Comparison of ENCODE assay signal across 1 cellular context in genomic region chr18:48354746-48355260, GRCh38.
TF ChIP-seq lines count a peak whose summit lies in the region.

No MANE protein-coding gene starts in this region.

TF ChIP-seq in WTC11, 78 proteins besides CTCF, POLR2A, EP300 and RAD21 (continued from another document):
- TF ChIP-seq GRHL2 (CRISPR knock-in tag; IDR thresholded peaks at IDR 0.05; ENCODE audit: insufficient replicate concordance, severe bottlenecking) (no peak), MXD4 (CRISPR knock-in tag; IDR thresholded peaks at IDR 0.05; ENCODE audit: borderline replicate concordance) (no peak), KAT7 (CRISPR knock-in tag; IDR thresholded peaks at IDR 0.05; ENCODE audit: borderline replicate concordance) (no peak), TP53 (CRISPR knock-in tag; IDR thresholded peaks at IDR 0.05) (no peak), ZNF138 (CRISPR knock-in tag; conservative IDR thresholded peaks at IDR 0.05) (no peak), EMX1 (CRISPR knock-in tag; IDR thresholded peaks at IDR 0.05) (no peak)
TF ChIP-seq in WTC11: peak in this region for 0.
